1 cellular context compared by ENCODE assay signal in genomic region chr5:59666709-59667108, GRCh38.
TF ChIP-seq lines count a peak whose summit lies in the region.

No MANE protein-coding gene starts in this region.

TF ChIP-seq in neural cell, 6 proteins besides CTCF, POLR2A, EP300 and RAD21 (continued from another document):
- TF ChIP-seq, protein P1, sequence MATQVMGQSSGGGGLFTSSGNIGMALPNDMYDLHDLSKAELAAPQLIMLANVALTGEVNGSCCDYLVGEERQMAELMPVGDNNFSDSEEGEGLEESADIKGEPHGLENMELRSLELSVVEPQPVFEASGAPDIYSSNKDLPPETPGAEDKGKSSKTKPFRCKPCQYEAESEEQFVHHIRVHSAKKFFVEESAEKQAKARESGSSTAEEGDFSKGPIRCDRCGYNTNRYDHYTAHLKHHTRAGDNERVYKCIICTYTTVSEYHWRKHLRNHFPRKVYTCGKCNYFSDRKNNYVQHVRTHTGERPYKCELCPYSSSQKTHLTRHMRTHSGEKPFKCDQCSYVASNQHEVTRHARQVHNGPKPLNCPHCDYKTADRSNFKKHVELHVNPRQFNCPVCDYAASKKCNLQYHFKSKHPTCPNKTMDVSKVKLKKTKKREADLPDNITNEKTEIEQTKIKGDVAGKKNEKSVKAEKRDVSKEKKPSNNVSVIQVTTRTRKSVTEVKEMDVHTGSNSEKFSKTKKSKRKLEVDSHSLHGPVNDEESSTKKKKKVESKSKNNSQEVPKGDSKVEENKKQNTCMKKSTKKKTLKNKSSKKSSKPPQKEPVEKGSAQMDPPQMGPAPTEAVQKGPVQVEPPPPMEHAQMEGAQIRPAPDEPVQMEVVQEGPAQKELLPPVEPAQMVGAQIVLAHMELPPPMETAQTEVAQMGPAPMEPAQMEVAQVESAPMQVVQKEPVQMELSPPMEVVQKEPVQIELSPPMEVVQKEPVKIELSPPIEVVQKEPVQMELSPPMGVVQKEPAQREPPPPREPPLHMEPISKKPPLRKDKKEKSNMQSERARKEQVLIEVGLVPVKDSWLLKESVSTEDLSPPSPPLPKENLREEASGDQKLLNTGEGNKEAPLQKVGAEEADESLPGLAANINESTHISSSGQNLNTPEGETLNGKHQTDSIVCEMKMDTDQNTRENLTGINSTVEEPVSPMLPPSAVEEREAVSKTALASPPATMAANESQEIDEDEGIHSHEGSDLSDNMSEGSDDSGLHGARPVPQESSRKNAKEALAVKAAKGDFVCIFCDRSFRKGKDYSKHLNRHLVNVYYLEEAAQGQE (IDR thresholded peaks at IDR 0.05; ENCODE audit: borderline replicate concordance), result no peak
- TF ChIP-seq TAF1 (IDR thresholded peaks at IDR 0.05; ENCODE audit: low read depth), result no peak
